Comparison of ENCODE assay signal across 8 cellular contexts in genomic region chr22:39350803-39351688, GRCh38. TPM values are rescaled to one million over a fixed set of nuclear protein-coding genes. Genes with fewer than 3 reads are reported as not detected.
DNase-seq lines count a peak whose midpoint lies in the region; ATAC-seq and TF ChIP-seq lines count a peak whose summit lies in the region.

No MANE protein-coding gene starts in this region.

- peaks cover 15% of the 10 kb centered on the region for H3K4me1 Mint-ChIP-seq in CD4-positive, alpha-beta T cell (ENCODE audit: low read depth)

- 80% methylated on average over 4 of the region's 13 CpGs for WGBS in esophagus muscularis mucosa

- ATAC-seq in CD4-positive, alpha-beta T cell (ENCODE audit: poor library complexity) = no peak
- ATAC-seq in HG03354 (IDR thresholded peaks at IDR 0.05; ENCODE audit: poor library complexity, severe bottlenecking, unreplicated experiment) = no peak

- intact Hi-C loops in CD4-positive, alpha-beta T cell (cut with DNase I, micrococcal nuclease) = no loop called here
- intact Hi-C loops in esophagus muscularis mucosa (cut with DNase I) = no loop called here

- TF ChIP-seq EP300 in esophagus muscularis mucosa (IDR thresholded peaks at IDR 0.05) = no peak

- peaks cover 26% of the 10 kb centered on the region for H3K27me3 ChIP-seq in CD4-positive, alpha-beta T cell (ENCODE audit: control insufficient read depth, insufficient read depth, low read length)
- H3K27me3 ChIP-seq in OCI-LY3 (ENCODE audit: low read depth, low read length) (0 out of 2 replicates have a peak, but pooled peaks cover 4% of the 10 kb centered on the region), esophagus muscularis mucosa (no peaks in the 10 kb centered on the region), parathyroid adenoma (ENCODE audit: control insufficient read depth, insufficient read depth, low read length) (no peaks in the 10 kb centered on the region)

- H3K9me3 ChIP-seq in CD4-positive, alpha-beta T cell (ENCODE audit: control insufficient read depth, low read length) = no peaks in the 10 kb centered on the region
- no peaks in the 10 kb centered on the region for H3K9me3 ChIP-seq in OCI-LY3 (ENCODE audit: insufficient read depth, low read length)
- H3K9me3 ChIP-seq in esophagus muscularis mucosa = no peaks in the 10 kb centered on the region
- no peaks in the 10 kb centered on the region for H3K9me3 ChIP-seq in parathyroid adenoma (ENCODE audit: control insufficient read depth, low read length)

- no peaks in the 10 kb centered on the region for H3K36me3 Mint-ChIP-seq in CD4-positive, alpha-beta T cell (ENCODE audit: low read depth)

- peak overlapping the region; percentile 87 for H3K4me3 Mint-ChIP-seq in CD4-positive, alpha-beta T cell

- H3K4me2 ChIP-seq in OCI-LY3 (ENCODE audit: low read length) (peak overlapping the region; percentile 93), parathyroid adenoma (ENCODE audit: low read length) (peak overlapping the region; percentile 78)

- no peak overlapping the region for H3K27ac ChIP-seq in CD4-positive, alpha-beta T cell (ENCODE audit: low read depth, low read length)
- H3K27ac ChIP-seq in OCI-LY3 (ENCODE audit: low read length) = peak overlapping the region; percentile 66
- H3K27ac ChIP-seq in esophagus muscularis mucosa (replicated peaks in 1 of 4) = peak overlapping the region; percentile 79 to 84 (median 82)
- no peak overlapping the region for H3K27ac ChIP-seq in parathyroid adenoma

- H3K79me2 ChIP-seq in OCI-LY3 (ENCODE audit: low read length) = peaks cover 25% of the 10 kb centered on the region
- no peaks in the 10 kb centered on the region for H3K79me2 ChIP-seq in parathyroid adenoma

- H3K4me3 ChIP-seq in OCI-LY3 (ENCODE audit: low read length) (peak overlapping the region; percentile 94), esophagus muscularis mucosa (peak overlapping the region; percentile 71 to 95 (median 82)), parathyroid adenoma (ENCODE audit: low read depth, low read length) (peak overlapping the region; percentile 75)

- no peak for TF ChIP-seq POLR2A in esophagus muscularis mucosa (IDR thresholded peaks at IDR 0.05; ENCODE audit: low read depth)

- H3K4me1 ChIP-seq in OCI-LY3 (ENCODE audit: low read length) (peaks cover 27% of the 10 kb centered on the region), esophagus muscularis mucosa (peaks cover 11 to 29% (median 26%) of the 10 kb centered on the region in 4 donors), parathyroid adenoma (no peaks in the 10 kb centered on the region)

- no peaks in the 10 kb centered on the region for H3K9me3 Mint-ChIP-seq in CD4-positive, alpha-beta T cell

- no peak for DNase-seq in CD4-positive, alpha-beta T cell
- no peak for DNase-seq in esophagus muscularis mucosa (ENCODE audit: extremely low spot score)
- no peak for DNase-seq in NCI-H2081 (lab: John Stamatoyannopoulos, UW)
- DNase-seq in NCI-H2029 treated with DMSO at 0.1 percent for 48 hours (lab: John Stamatoyannopoulos, UW) = no peak
- no peak for DNase-seq in NCI-H1105 treated with DMSO at 0.1 percent for 48 hours (lab: John Stamatoyannopoulos, UW)

- H3K27me3 Mint-ChIP-seq in CD4-positive, alpha-beta T cell = peaks cover 12% of the 10 kb centered on the region

- no peak overlapping the region for H3K27ac Mint-ChIP-seq in CD4-positive, alpha-beta T cell

- TF ChIP-seq CTCF in CD4-positive, alpha-beta T cell (IDR thresholded peaks at IDR 0.05) = no peak
- TF ChIP-seq CTCF in OCI-LY3 (IDR thresholded peaks at IDR 0.05; ENCODE audit: low read depth, low read length) (no peak), esophagus muscularis mucosa (IDR thresholded peaks at IDR 0.05) (no peak), parathyroid adenoma (IDR thresholded peaks at IDR 0.05) (no peak)

- CTCF ChIA-PET in CD4-positive, alpha-beta T cell (lab: Charles Lee) = no interaction called here

- peak overlapping the region; percentile 84 for H3K9ac ChIP-seq in OCI-LY3 (ENCODE audit: low read length)
- no peak overlapping the region for H3K9ac ChIP-seq in parathyroid adenoma

- H4K20me1 ChIP-seq in OCI-LY3 (ENCODE audit: insufficient read depth, low read length) = peaks cover 10% of the 10 kb centered on the region; the same call in 1 of the 2 replicates

- POLR2A ChIA-PET in CD4-positive, alpha-beta T cell (lab: Charles Lee) = interaction anchor here (0.6 to 1.5 kb wide), 3 partner anchors 66 to 628 kb away, joined by 3 to 4 read pairs (median 3); no protein-coding TSS in a partner anchor

- H3K36me3 ChIP-seq in OCI-LY3 (replicated peaks; ENCODE audit: low read depth, low read length) (no peaks in the 10 kb centered on the region), esophagus muscularis mucosa (no peaks in the 10 kb centered on the region), parathyroid adenoma (ENCODE audit: control insufficient read depth, insufficient read depth, low read length) (no peaks in the 10 kb centered on the region)

- H2AFZ ChIP-seq in OCI-LY3 (ENCODE audit: low read depth, low read length) = no peak overlapping the region
- peak overlapping the region; percentile 89 for H2AFZ ChIP-seq in parathyroid adenoma

RNA-seq across cellular contexts. Expression of gene SYNGR1, which starts 1.3 kb away (rescaled TPM):
- total RNA-seq in CD4-positive, alpha-beta T cell = under 1 TPM; 0.44 to 0.59 TPM
- 10 to 100 TPM; 14.4 to 29.4 (median 24.0) TPM for total RNA-seq in esophagus muscularis mucosa

RNA-seq across cellular contexts. Expression of gene RPL3, which starts 31.6 kb away (rescaled TPM):
- 1,000 to 10,000 TPM; 3,952 to 3,974 TPM for total RNA-seq in CD4-positive, alpha-beta T cell
- 1,000 to 10,000 TPM; 2,019 to 2,284 (median 2,183) TPM for total RNA-seq in esophagus muscularis mucosa

RNA-seq across cellular contexts. Expression of gene TAB1, which starts 48.5 kb away (rescaled TPM):
- total RNA-seq in CD4-positive, alpha-beta T cell = 10 to 100 TPM; 19.8 to 20.1 TPM
- total RNA-seq in esophagus muscularis mucosa = 10 to 100 TPM; 15.2 to 33.7 (median 21.5) TPM

Comparison
In these comparisons a context has a peak if more than half of its experiments do, and no peak if none do; other contexts are left out.
1. H3K27ac ChIP-seq: peak in OCI-LY3 (single experiment) and esophagus muscularis mucosa (4 of 4); none in CD4-positive, alpha-beta T cell (single experiment) and parathyroid adenoma (single experiment).
2. RNA of gene SYNGR1, which starts 1.3 kb away (total RNA-seq): 14.4 to 29.4 TPM in esophagus muscularis mucosa; 0.44 to 0.59 TPM in CD4-positive, alpha-beta T cell; every median in the first group is over 4 times any median in the second.
3. Peak in every context shown above with its lines, with median percentiles within 50 percentile points of each other: H3K4me3 ChIP-seq.